Comparison of ENCODE assay signal across 8 cellular contexts in the genomic region with DNA sequence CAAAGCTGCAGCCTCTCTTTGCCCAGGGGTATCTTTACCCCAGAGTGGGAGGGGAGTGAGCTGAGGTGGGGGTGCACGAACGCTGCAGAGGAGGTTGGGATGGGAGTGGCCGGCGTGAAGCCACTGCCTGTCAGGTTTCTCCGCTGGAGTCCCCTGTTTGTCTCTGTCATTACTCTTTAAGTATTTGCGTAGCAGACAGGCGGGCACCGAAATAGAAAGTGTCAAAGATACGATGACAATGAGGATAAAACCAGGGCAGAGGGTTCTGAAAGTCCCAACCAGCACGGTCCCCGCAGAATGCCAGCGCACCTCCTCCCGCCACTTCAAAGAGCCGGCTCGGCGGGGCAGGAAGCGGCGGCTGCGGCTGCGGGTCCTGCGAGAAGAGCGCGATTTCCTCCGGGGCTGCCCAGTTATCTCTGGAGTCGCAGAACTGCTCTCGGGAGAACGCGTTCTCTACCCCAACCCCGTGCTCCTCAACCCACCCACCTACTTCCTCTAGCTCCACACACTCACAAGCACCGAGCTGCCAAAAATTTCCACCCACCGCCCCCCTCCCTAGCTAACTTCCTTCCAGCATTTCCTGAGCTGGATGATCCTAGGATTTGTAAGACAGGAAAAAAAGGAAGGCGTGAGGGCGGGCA. TPM values are rescaled to one million over a fixed set of nuclear protein-coding genes. Genes with fewer than 3 reads are reported as not detected.
DNase-seq lines count a peak whose midpoint lies in the region; ATAC-seq and TF ChIP-seq lines count a peak whose summit lies in the region.

A gene with protein sequence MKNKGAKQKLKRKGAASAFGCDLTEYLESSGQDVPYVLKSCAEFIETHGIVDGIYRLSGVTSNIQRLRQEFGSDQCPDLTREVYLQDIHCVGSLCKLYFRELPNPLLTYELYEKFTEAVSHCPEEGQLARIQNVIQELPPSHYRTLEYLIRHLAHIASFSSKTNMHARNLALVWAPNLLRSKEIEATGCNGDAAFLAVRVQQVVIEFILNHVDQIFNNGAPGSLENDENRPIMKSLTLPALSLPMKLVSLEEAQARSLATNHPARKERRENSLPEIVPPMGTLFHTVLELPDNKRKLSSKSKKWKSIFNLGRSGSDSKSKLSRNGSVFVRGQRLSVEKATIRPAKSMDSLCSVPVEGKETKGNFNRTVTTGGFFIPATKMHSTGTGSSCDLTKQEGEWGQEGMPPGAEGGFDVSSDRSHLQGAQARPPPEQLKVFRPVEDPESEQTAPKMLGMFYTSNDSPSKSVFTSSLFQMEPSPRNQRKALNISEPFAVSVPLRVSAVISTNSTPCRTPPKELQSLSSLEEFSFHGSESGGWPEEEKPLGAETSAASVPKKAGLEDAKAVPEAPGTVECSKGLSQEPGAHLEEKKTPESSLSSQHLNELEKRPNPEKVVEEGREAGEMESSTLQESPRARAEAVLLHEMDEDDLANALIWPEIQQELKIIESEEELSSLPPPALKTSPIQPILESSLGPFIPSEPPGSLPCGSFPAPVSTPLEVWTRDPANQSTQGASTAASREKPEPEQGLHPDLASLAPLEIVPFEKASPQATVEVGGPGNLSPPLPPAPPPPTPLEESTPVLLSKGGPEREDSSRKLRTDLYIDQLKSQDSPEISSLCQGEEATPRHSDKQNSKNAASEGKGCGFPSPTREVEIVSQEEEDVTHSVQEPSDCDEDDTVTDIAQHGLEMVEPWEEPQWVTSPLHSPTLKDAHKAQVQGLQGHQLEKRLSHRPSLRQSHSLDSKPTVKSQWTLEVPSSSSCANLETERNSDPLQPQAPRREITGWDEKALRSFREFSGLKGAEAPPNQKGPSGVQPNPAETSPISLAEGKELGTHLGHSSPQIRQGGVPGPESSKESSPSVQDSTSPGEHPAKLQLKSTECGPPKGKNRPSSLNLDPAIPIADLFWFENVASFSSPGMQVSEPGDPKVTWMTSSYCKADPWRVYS (N-terminal part only) (plus strand): TSS at position 623 of the 641 bp plus-strand sequence. CDS start 522 bp downstream, outside the sequence.

- H3K4me3 Mint-ChIP-seq in Caco-2 (ENCODE audit: unreplicated experiment) = peak within 1 kb of the TSS; percentile 82

- H3K27me3 ChIP-seq in Caco-2 (replicated peaks; ENCODE audit: control insufficient read depth, insufficient read depth, low read length) (no peaks in the 10 kb centered on the region), heart right ventricle (no peaks in the 10 kb centered on the region), prostate gland (replicated peaks; ENCODE audit: insufficient read depth) (no peaks in the 10 kb centered on the region)

- H3K9me3 Mint-ChIP-seq in Caco-2 (ENCODE audit: unreplicated experiment) = no peaks in the 10 kb centered on the region

- H3K36me3 Mint-ChIP-seq in Caco-2 (ENCODE audit: insufficient read depth, unreplicated experiment) = no peaks in the 10 kb centered on the region

- no peaks in the 10 kb centered on the region for H3K36me3 ChIP-seq in Caco-2 (ENCODE audit: control insufficient read depth, insufficient read depth, low read length)
- H3K36me3 ChIP-seq in heart right ventricle = peaks cover 0 to 11% (median 0%) of the 10 kb centered on the region in 9 donors
- H3K36me3 ChIP-seq in prostate gland = no peaks in the 10 kb centered on the region
- H3K36me3 ChIP-seq in urinary bladder (ENCODE audit: insufficient read depth) = no peaks in the 10 kb centered on the region

- POLR2A ChIA-PET in Caco-2 (lab: Charles Lee) = no interaction called here

- no TSS peak for BruUV-seq in Caco-2 (replicated peaks; lab: Mats Ljungman, UMichigan)

- peak; percentile 41 for ATAC-seq in GM19452 (IDR thresholded peaks at IDR 0.05; ENCODE audit: unreplicated experiment)
- peak; percentile 28 for ATAC-seq in HG03565 (IDR thresholded peaks at IDR 0.05; ENCODE audit: unreplicated experiment)
- peak; percentile 72 to 87 (median 82) for ATAC-seq in heart right ventricle

- H3K9me3 ChIP-seq in Caco-2 (no peaks in the 10 kb centered on the region), heart right ventricle (no peaks in the 10 kb centered on the region), prostate gland (no peaks in the 10 kb centered on the region)

- H3K27ac ChIP-seq in heart right ventricle = peak within 1 kb of the TSS; percentile 96 to 100 (median 99)
- peak within 1 kb of the TSS; percentile 74 to 90 for H3K27ac ChIP-seq in prostate gland
- peak within 1 kb of the TSS; percentile 92 for H3K27ac ChIP-seq in urinary bladder (ENCODE audit: low read depth)

- TF ChIP-seq CTCF in Caco-2 (IDR thresholded peaks at IDR 0.05; ENCODE audit: insufficient read depth in 1 of 2, low read depth in 1 of 2, low read length in 1 of 2, severe bottlenecking in 1 of 2, unreplicated experiment in 1 of 2) (no peak), heart right ventricle (IDR thresholded peaks at IDR 0.05) (no peak), prostate gland (IDR thresholded peaks at IDR 0.05) (no peak)

- peak within 1 kb of the TSS; percentile 36 for H3K4me3 ChIP-seq in Caco-2 (ENCODE audit: low read depth, low read length)
- peak within 1 kb of the TSS; percentile 63 to 97 (median 87) for H3K4me3 ChIP-seq in heart right ventricle
- H3K4me3 ChIP-seq in prostate gland = peak within 1 kb of the TSS; percentile 48 to 59
- H3K4me3 ChIP-seq in urinary bladder (ENCODE audit: low read depth, low read length) = peak within 1 kb of the TSS; percentile 62

- no peaks in the 10 kb centered on the region for H3K27me3 Mint-ChIP-seq in Caco-2 (ENCODE audit: insufficient read depth, unreplicated experiment)

- H3K27ac Mint-ChIP-seq in Caco-2 (ENCODE audit: unreplicated experiment) = peak within 1 kb of the TSS; percentile 25

- peak; percentile 53 to 55 for DNase-seq in Caco-2
- DNase-seq in SW480 (ENCODE audit: low spot score) = peak; percentile 78
- peak; percentile 65 for DNase-seq in activated naive CD8-positive, alpha-beta T cell treated with anti-CD3 and anti-CD28 coated beads, Interleukin-2, amount 50 U/mL, for 16 hours (ENCODE audit: low read depth, low spot score)
- DNase-seq in heart right ventricle = peak; percentile 78 to 86
- DNase-seq in prostate gland (ENCODE audit: low spot score) = peak; percentile 47

- WGBS in heart right ventricle, 2 donors = 0% methylated on average over 33 of the region's 33 CpGs
- under 1% methylated on average over 33 of the region's 33 CpGs for WGBS in prostate gland
- under 1% methylated on average over 33 of the region's 33 CpGs for WGBS in urinary bladder

- CTCF ChIA-PET in Caco-2 (lab: Charles Lee) = interaction anchor here (1.1 kb wide), 1 partner anchor 95 kb away, joined by 3 read pairs; no protein-coding TSS in a partner anchor

- peaks cover 17% of the 10 kb centered on the region for H3K4me1 Mint-ChIP-seq in Caco-2 (ENCODE audit: low read depth, unreplicated experiment)

- no peak for TF ChIP-seq POLR2A in prostate gland (IDR thresholded peaks at IDR 0.05)

- intact Hi-C loops in Caco-2 (cut with micrococcal nuclease; ENCODE audit: unreplicated experiment) (loop anchor here (1.0 kb wide), 2 partner anchors 8 to 58 kb away; no protein-coding TSS in a partner anchor), heart right ventricle (cut with DNase I) (loop anchor here in 5 of 10 donors (1.0 to 10.0 kb wide), 7 partner anchors 15 to 61 kb away; partner anchors contain the start of gene B4GALT4 (in 1 of the 5)), prostate gland (cut with DNase I) (no loop called here)

- H3K4me1 ChIP-seq in Caco-2 = peaks cover 29% of the 10 kb centered on the region
- peaks cover 18 to 52% (median 44%) of the 10 kb centered on the region in 9 donors for H3K4me1 ChIP-seq in heart right ventricle
- no peaks in the 10 kb centered on the region for H3K4me1 ChIP-seq in prostate gland (replicated peaks)
- no peaks in the 10 kb centered on the region for H3K4me1 ChIP-seq in urinary bladder (ENCODE audit: insufficient read depth)

RNA-seq across cellular contexts. Expression of the gene that starts here (rescaled TPM):
- total RNA-seq in Caco-2 (2022) = 0.25 and 0.49 TPM in 2 replicates
- 10 to 100 TPM; 30.4 to 71.1 (median 37.2) TPM for total RNA-seq in heart right ventricle
- polyA plus RNA-seq in heart right ventricle = 10 to 100 TPM; 10.6 to 11.9 TPM
- total RNA-seq in prostate gland = 10 to 100 TPM in 1 of 2 donors, 1 to 10 TPM in 1; 6.5 to 10.7 TPM
- total RNA-seq in urinary bladder = 16.1 TPM
- 10.3 TPM for polyA plus RNA-seq in urinary bladder

Comparison
In these comparisons a context has a peak if more than half of its experiments do, and no peak if none do; other contexts are left out.
1. Peak in every context shown above with its lines: DNase-seq, ATAC-seq, H3K4me3 ChIP-seq and H3K27ac ChIP-seq.
2. Peak in DNase-seq and H3K4me3 ChIP-seq in Caco-2; RNA of the gene not detected or under 1 TPM.
3. H3K4me3 ChIP-seq: peak in every context shown above with its lines; median percentile 87 in heart right ventricle; 62 in urinary bladder; 54 in prostate gland; 36 in Caco-2.
4. ATAC-seq: peak in every context shown above with its lines; median percentile 82 in heart right ventricle; 41 in GM19452; 28 in HG03565.